In the genomic region with DNA sequence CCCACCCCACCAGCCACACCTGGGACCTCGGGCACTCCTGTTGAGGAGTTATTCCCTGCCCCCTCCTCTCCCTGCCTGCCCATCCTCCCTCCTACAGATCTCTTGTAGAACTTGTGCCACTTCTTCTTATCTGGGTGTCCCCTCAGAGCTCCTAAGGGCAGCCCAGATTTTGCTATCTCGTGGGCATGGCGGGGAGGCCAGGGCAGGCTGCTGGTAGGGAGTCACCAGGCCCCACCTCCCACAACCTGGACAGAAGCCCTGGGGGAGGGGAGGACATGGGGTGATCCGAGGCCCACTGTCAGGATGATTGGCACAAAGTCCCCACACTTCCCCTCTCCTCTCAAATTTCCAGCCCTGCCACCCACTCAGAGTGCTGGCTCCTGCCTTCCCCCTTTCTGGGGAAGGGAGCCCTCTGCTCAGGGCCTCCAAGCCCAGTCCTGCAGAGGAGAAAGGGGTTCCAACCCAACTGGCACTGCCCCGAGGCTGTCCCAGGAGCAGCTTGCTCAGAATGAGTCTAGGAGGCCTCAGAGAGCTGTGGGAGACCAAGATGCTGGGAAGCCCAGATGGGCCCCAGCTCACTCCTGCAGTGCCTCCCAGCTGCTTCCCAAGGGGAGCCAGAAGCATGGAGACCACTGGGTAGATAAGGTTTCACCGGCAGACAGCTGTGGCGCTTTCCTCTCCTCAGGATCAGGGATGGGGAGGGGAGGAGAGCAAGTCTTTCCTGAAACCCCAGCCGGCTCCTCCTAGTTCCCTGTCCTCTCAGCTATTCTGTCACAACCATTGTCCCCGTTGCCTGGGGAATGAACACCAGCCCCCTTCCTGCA, we compare ENCODE assay signal across 17 cellular contexts.
DNase-seq lines count a peak whose midpoint lies in the region; ATAC-seq, FAIRE-seq and TF ChIP-seq lines count a peak whose summit lies in the region.
"Had no signal": no experiment of that assay in that cellular context is flagged by ENCODE, and none has a peak within 500 bp of the region (broad histone marks: within the 10 kb centered on the region; RNA-seq: fewer than 3 reads in every experiment).

No MANE protein-coding gene starts in this region.

- TF ChIP-seq CTCF in brain (conservative IDR thresholded peaks at IDR 0.05) (no peak), kidney (IDR thresholded peaks at IDR 0.05; ENCODE audit: borderline replicate concordance, extremely low read depth, insufficient read depth) (peak; percentile 1), type B pancreatic cell (conservative IDR thresholded peaks at IDR 0.05) (no peak), omental fat pad (IDR thresholded peaks at IDR 0.05) (no peak), vagina (IDR thresholded peaks at IDR 0.05) (no peak)

- H3K4me1 Mint-ChIP-seq in activated CD4-positive, alpha-beta T cell treated with anti-CD3 and anti-CD28 coated beads, Interleukin-2, amount 10 ng/mL, durations not matched to agents 7 days and 5 days = peaks cover 33% of the 10 kb centered on the region
- peaks cover 34% of the 10 kb centered on the region for H3K4me1 Mint-ChIP-seq in brain
- peaks cover 25% of the 10 kb centered on the region for H3K4me1 Mint-ChIP-seq in type B pancreatic cell (ENCODE audit: unreplicated experiment)
- H3K4me1 Mint-ChIP-seq in naive thymus-derived CD4-positive, alpha-beta T cell = peaks cover 21 to 50% (median 39%) of the 10 kb centered on the region in 7 donors

- POLR2A ChIA-PET in activated CD4-positive, alpha-beta T cell treated with anti-CD3 and anti-CD28 coated beads, Interleukin-2, amount 10 ng/mL, durations not matched to agents 7 days and 5 days (lab: Charles Lee) = no interaction called here
- POLR2A ChIA-PET in naive thymus-derived CD4-positive, alpha-beta T cell (lab: Charles Lee) = no interaction called here

- no peak for FAIRE-seq in kidney (lab: Jason Lieb, UNC)

- H3K4me3 ChIP-seq in kidney (ENCODE audit: low read length in 2 of 2) (no peak overlapping the region), vagina (no peak overlapping the region)
- no peak overlapping the region for H3K4me3 ChIP-seq in naive thymus-derived CD4-positive, alpha-beta T cell (ENCODE audit: low read length)
- H3K4me3 ChIP-seq: Peyer's patch, right lobe of liver had no signal

- intact Hi-C loops in kidney (cut with DNase I) (no loop called here), vagina (cut with DNase I) (no loop called here)
- intact Hi-C loops in naive thymus-derived CD4-positive, alpha-beta T cell (cut with micrococcal nuclease) = no loop called here

- H3K36me3 ChIP-seq in kidney (ENCODE audit: control insufficient read depth in 1 of 2, insufficient read depth in 2 of 2, low read length in 2 of 2) (no peaks in the 10 kb centered on the region), vagina (no peaks in the 10 kb centered on the region)
- H3K36me3 ChIP-seq in naive thymus-derived CD4-positive, alpha-beta T cell (ENCODE audit: control insufficient read depth in 2 of 3, insufficient read depth in 3 of 3, low read length in 3 of 3) = no peaks in the 10 kb centered on the region
- H3K36me3 ChIP-seq: Peyer's patch, right lobe of liver had no signal

- no peak overlapping the region for H3K9ac ChIP-seq in kidney (ENCODE audit: low read length in 2 of 2)

- no peak overlapping the region for H3K27ac ChIP-seq in kidney (ENCODE audit: low read depth in 2 of 2, low read length in 2 of 2)
- no peak overlapping the region for H3K27ac ChIP-seq in vagina
- no peak overlapping the region for H3K27ac ChIP-seq in naive thymus-derived CD4-positive, alpha-beta T cell (ENCODE audit: low read depth, low read length)
- H3K27ac ChIP-seq: Peyer's patch, right lobe of liver had no signal

- no peak for TF ChIP-seq POLR2A in vagina (IDR thresholded peaks at IDR 0.05)

- peak overlapping the region; percentile 66 for H3K27ac Mint-ChIP-seq in activated CD4-positive, alpha-beta T cell treated with anti-CD3 and anti-CD28 coated beads, Interleukin-2, amount 10 ng/mL, durations not matched to agents 7 days and 5 days
- H3K27ac Mint-ChIP-seq in brain (peak overlapping the region in 3 of 5 experiments; percentile 19 to 87 (median 86)), type B pancreatic cell (peak overlapping the region; percentile 87)
- no peak overlapping the region for H3K27ac Mint-ChIP-seq in naive thymus-derived CD4-positive, alpha-beta T cell
- H3K27ac Mint-ChIP-seq: activated naive CD8-positive, alpha-beta T cell had no signal

- H3K4me1 ChIP-seq in kidney (ENCODE audit: control insufficient read depth in 1 of 2, insufficient read depth in 1 of 2, low read depth in 1 of 2, low read length in 2 of 2) (peaks cover 0 to 5% of the 10 kb centered on the region in 2 donors), vagina (peaks cover 38% of the 10 kb centered on the region)
- peaks cover 19 to 35% of the 10 kb centered on the region in 2 donors for H3K4me1 ChIP-seq in naive thymus-derived CD4-positive, alpha-beta T cell (ENCODE audit: control insufficient read depth in 2 of 2, insufficient read depth in 2 of 2, low read length in 2 of 2)

- no peaks in the 10 kb centered on the region for H3K9me3 Mint-ChIP-seq in activated CD4-positive, alpha-beta T cell treated with anti-CD3 and anti-CD28 coated beads, Interleukin-2, amount 10 ng/mL, durations not matched to agents 7 days and 5 days
- peaks cover 0 to 4% (median 0%) of the 10 kb centered on the region in 5 experiments for H3K9me3 Mint-ChIP-seq in brain
- H3K9me3 Mint-ChIP-seq in type B pancreatic cell = peaks cover 6% of the 10 kb centered on the region
- no peaks in the 10 kb centered on the region for H3K9me3 Mint-ChIP-seq in naive thymus-derived CD4-positive, alpha-beta T cell

- H3K9me3 ChIP-seq in kidney (ENCODE audit: control insufficient read depth in 1 of 2, low read length in 2 of 2) (no peaks in the 10 kb centered on the region), vagina (no peaks in the 10 kb centered on the region)
- no peaks in the 10 kb centered on the region for H3K9me3 ChIP-seq in naive thymus-derived CD4-positive, alpha-beta T cell (ENCODE audit: control insufficient read depth in 2 of 3, low read length in 3 of 3)
- H3K9me3 ChIP-seq: Peyer's patch, right lobe of liver had no signal

- DNase-seq in activated CD4-positive, alpha-beta T cell treated with anti-CD3 and anti-CD28 coated beads, Interleukin-2, amount 10 ng/mL, durations not matched to agents 7 days and 5 days = no peak
- DNase-seq in activated CD4-positive, alpha-beta T cell treated with anti-CD3 and anti-CD28 coated beads for 4 hours = no peak
- DNase-seq in kidney (peak; percentile 57), type B pancreatic cell (ENCODE audit: extremely low spot score, unreplicated experiment) (no peak), omental fat pad (ENCODE audit: low spot score) (no peak), vagina (ENCODE audit: extremely low spot score in 2 of 2) (no peak)
- DNase-seq in naive thymus-derived CD4-positive, alpha-beta T cell = no peak
- DNase-seq: activated CD4-positive, CD25-positive, alpha-beta regulatory T cell; cerebellar nuclear complex; NCI-H1048; Peyer's patch; right lobe of liver; stimulated activated CD4-positive, alpha-beta T cell treated with anti-CD3 and anti-CD28 coated beads, Interleukin-4, amount 100 ng/mL, for 24 hours; T-helper 1 cell had no signal

- no peaks in the 10 kb centered on the region for H3K36me3 Mint-ChIP-seq in activated CD4-positive, alpha-beta T cell treated with anti-CD3 and anti-CD28 coated beads, Interleukin-2, amount 10 ng/mL, durations not matched to agents 7 days and 5 days (ENCODE audit: low read depth)
- no peaks in the 10 kb centered on the region for H3K36me3 Mint-ChIP-seq in brain
- H3K36me3 Mint-ChIP-seq in type B pancreatic cell = peaks cover 19% of the 10 kb centered on the region
- peaks cover 0 to 4% (median 3%) of the 10 kb centered on the region in 5 donors for H3K36me3 Mint-ChIP-seq in naive thymus-derived CD4-positive, alpha-beta T cell

- CTCF ChIA-PET in activated CD4-positive, alpha-beta T cell treated with anti-CD3 and anti-CD28 coated beads, Interleukin-2, amount 10 ng/mL, durations not matched to agents 7 days and 5 days (lab: Charles Lee) = interaction anchor here (0.6 to 11.6 kb wide), 6 partner anchors 10 to 100 kb away, joined by 3 to 137 read pairs (median 3); no protein-coding TSS in a partner anchor
- CTCF ChIA-PET in naive thymus-derived CD4-positive, alpha-beta T cell (lab: Charles Lee) = interaction anchor here (0.6 to 0.8 kb wide), 3 partner anchors 88 to 905 kb away, joined by 3 read pairs; no protein-coding TSS in a partner anchor

- no peak for ATAC-seq in omental fat pad (ENCODE audit: low FRiP score)
- no peak for ATAC-seq in naive thymus-derived CD4-positive, alpha-beta T cell
- ATAC-seq: naive thymus-derived CD8-positive, alpha-beta T cell; right lobe of liver had no signal

- H3K4me3 Mint-ChIP-seq in activated CD4-positive, alpha-beta T cell treated with anti-CD3 and anti-CD28 coated beads, Interleukin-2, amount 10 ng/mL, durations not matched to agents 7 days and 5 days = no peak overlapping the region
- H3K4me3 Mint-ChIP-seq in brain = no peak overlapping the region
- peak overlapping the region; percentile 50 for H3K4me3 Mint-ChIP-seq in type B pancreatic cell
- peak overlapping the region in 1 of 10 donors; percentile 61 for H3K4me3 Mint-ChIP-seq in naive thymus-derived CD4-positive, alpha-beta T cell
- H3K4me3 Mint-ChIP-seq: activated naive CD8-positive, alpha-beta T cell had no signal

- no peaks in the 10 kb centered on the region for H3K27me3 ChIP-seq in vagina
- H3K27me3 ChIP-seq in naive thymus-derived CD4-positive, alpha-beta T cell (ENCODE audit: control insufficient read depth in 2 of 2, insufficient read depth in 2 of 2, low read length in 2 of 2) = peaks cover 0 to 2% of the 10 kb centered on the region in 2 donors
- H3K27me3 ChIP-seq: Peyer's patch had no signal

- peaks cover 8% of the 10 kb centered on the region for H3K27me3 Mint-ChIP-seq in activated CD4-positive, alpha-beta T cell treated with anti-CD3 and anti-CD28 coated beads, Interleukin-2, amount 10 ng/mL, durations not matched to agents 7 days and 5 days
- no peaks in the 10 kb centered on the region for H3K27me3 Mint-ChIP-seq in brain
- H3K27me3 Mint-ChIP-seq in type B pancreatic cell = peaks cover 10% of the 10 kb centered on the region
- peaks cover 11 to 26% (median 16%) of the 10 kb centered on the region in 5 donors for H3K27me3 Mint-ChIP-seq in naive thymus-derived CD4-positive, alpha-beta T cell

Comparison
In these comparisons a context has a peak if more than half of its experiments do, and no peak if none do; other contexts are left out.
1. H3K27ac Mint-ChIP-seq: peak in activated CD4-positive, alpha-beta T cell treated with anti-CD3 and anti-CD28 coated beads, Interleukin-2, amount 10 ng/mL, durations not matched to agents 7 days and 5 days (single experiment), brain (3 of 5) and type B pancreatic cell (single experiment); none in naive thymus-derived CD4-positive, alpha-beta T cell (0 of 9).